In the genomic region with DNA sequence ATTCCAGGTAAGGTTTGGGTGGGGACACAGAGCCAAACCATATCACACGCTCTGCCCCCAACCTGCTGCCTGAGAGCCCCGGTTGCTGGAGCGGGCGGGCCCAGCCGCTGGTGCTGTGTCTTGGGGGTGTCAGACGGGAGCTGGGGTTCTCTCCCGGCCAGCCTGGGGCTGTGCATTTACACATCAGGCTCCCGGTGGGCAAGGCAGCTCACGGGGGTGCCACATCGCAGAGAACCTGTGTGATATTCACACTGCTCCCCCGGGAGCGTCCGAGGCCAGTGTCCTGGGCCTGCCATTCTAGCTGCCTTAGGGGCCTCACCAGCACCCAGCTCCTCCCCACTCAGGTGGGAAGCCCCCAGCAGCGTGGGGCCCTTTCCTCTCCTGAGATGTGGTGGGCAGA, we compare ENCODE assay signal across 41 cellular contexts. TPM values are rescaled to one million over a fixed set of nuclear protein-coding genes. Genes with fewer than 3 reads are reported as not detected.
"Had no signal": no experiment of that assay in that cellular context is flagged by ENCODE, and none has a peak within 500 bp of the region (broad histone marks: within the 10 kb centered on the region; RNA-seq: fewer than 3 reads in every experiment).

No MANE protein-coding gene starts in this region.

- H3K4me1 ChIP-seq: adrenal gland, ascending aorta, body of pancreas, breast epithelium had no signal

- DNase-seq: activated effector memory CD4-positive, alpha-beta T cell treated with anti-CD3 and anti-CD28 coated beads, Interleukin-2, amount 50 U/mL, for 16 hours; activated effector memory CD4-positive, alpha-beta T cell treated with Interleukin-2 at 50 U/mL for 16 hours; activated gamma-delta T cell; activated gamma-delta T cell treated with Interleukin-2 at 50 U/mL for 16 hours; activated naive CD4-positive, alpha-beta T cell; activated naive CD4-positive, alpha-beta T cell treated with anti-CD3 and anti-CD28 coated beads for 36 hours; activated naive CD4-positive, alpha-beta T cell treated with anti-CD3 and anti-CD28 coated beads, Interleukin-2, amount 10 ng/mL, durations not matched to agents 7 days and 5 days; activated naive CD4-positive, alpha-beta T cell treated with anti-CD3 and anti-CD28 coated beads, Interleukin-2, amount 50 U/mL, for 16 hours; activated naive CD4-positive, alpha-beta T cell treated with Interleukin-2 at 50 U/mL for 16 hours; activated naive CD8-positive, alpha-beta T cell treated with anti-CD3 and anti-CD28 coated beads for 36 hours; activated naive CD8-positive, alpha-beta T cell treated with anti-CD3 and anti-CD28 coated beads, Interleukin-2, amount 10 ng/mL, durations not matched to agents 7 days and 5 days; activated naive CD8-positive, alpha-beta T cell treated with anti-CD3 and anti-CD28 coated beads, Interleukin-2, amount 50 U/mL, for 24 hours; activated T-cell treated with anti-CD3 and anti-CD28 coated beads, Interleukin-2, amount 50 U/mL, for 1 hour; activated T-cell treated with anti-CD3 and anti-CD28 coated beads, Interleukin-2, amount 50 U/mL, for 24 hours; activated T-cell treated with anti-CD3 and anti-CD28 coated beads, Interleukin-2, amount 50 U/mL, for 4 hours; activated T-cell treated with anti-CD3 and anti-CD28 coated beads, Interleukin-2, amount 50 U/mL, for 48 hours; activated T-cell treated with anti-CD3 and anti-CD28 coated beads, Interleukin-2, amount 50 U/mL, for 72 hours; adrenal gland; amniotic stem cell; amygdala; anterior cingulate cortex; aorta; body of pancreas; brain microvascular endothelial cell; caudate nucleus; central memory CD4-positive, alpha-beta T cell; cerebellar nuclear complex had no signal

- H3K4me1 Mint-ChIP-seq: activated naive CD4-positive, alpha-beta T cell treated with anti-CD3 and anti-CD28 coated beads, Interleukin-2, amount 10 ng/mL, durations not matched to agents 7 days and 5 days; activated naive CD4-positive, alpha-beta T cell treated with anti-CD3 and anti-CD28 coated beads, Interleukin-2, amount 50 U/mL, for 24 hours; activated naive CD8-positive, alpha-beta T cell treated with anti-CD3 and anti-CD28 coated beads for 36 hours; activated naive CD8-positive, alpha-beta T cell treated with anti-CD3 and anti-CD28 coated beads, Interleukin-2, amount 10 ng/mL, durations not matched to agents 7 days and 5 days; activated naive CD8-positive, alpha-beta T cell treated with anti-CD3 and anti-CD28 coated beads, Interleukin-2, amount 50 U/mL, for 24 hours; activated T-helper 17 cell treated with anti-CD3 and anti-CD28 coated beads, Interleukin-2, amount 50 U/mL, for 72 hours; central memory CD8-positive, alpha-beta T cell had no signal

- ATAC-seq: activated naive CD4-positive, alpha-beta T cell treated with anti-CD3 and anti-CD28 coated beads, Interleukin-2, amount 50 U/mL, for 72 hours; activated naive CD8-positive, alpha-beta T cell treated with anti-CD3 and anti-CD28 coated beads, Interleukin-2, amount 50 U/mL, for 24 hours; activated T-cell treated with anti-CD3 and anti-CD28 coated beads, Interleukin-2, amount 50 U/mL, for 4 hours; activated T-cell treated with anti-CD3 and anti-CD28 coated beads, Interleukin-2, amount 50 U/mL, for 72 hours; activated T-helper 17 cell treated with anti-CD3 and anti-CD28 coated beads, Interleukin-2, amount 50 U/mL, for 72 hours; body of pancreas had no signal

- H3K9me3 Mint-ChIP-seq: activated naive CD4-positive, alpha-beta T cell treated with anti-CD3 and anti-CD28 coated beads for 36 hours; activated naive CD4-positive, alpha-beta T cell treated with anti-CD3 and anti-CD28 coated beads, Interleukin-2, amount 10 ng/mL, durations not matched to agents 7 days and 5 days; activated naive CD4-positive, alpha-beta T cell treated with anti-CD3 and anti-CD28 coated beads, Interleukin-2, amount 50 U/mL, for 24 hours; activated naive CD4-positive, alpha-beta T cell treated with anti-CD3 and anti-CD28 coated beads, Interleukin-2, amount 50 U/mL, for 72 hours; activated naive CD8-positive, alpha-beta T cell treated with anti-CD3 and anti-CD28 coated beads for 36 hours; activated naive CD8-positive, alpha-beta T cell treated with anti-CD3 and anti-CD28 coated beads, Interleukin-2, amount 10 ng/mL, durations not matched to agents 7 days and 5 days; activated naive CD8-positive, alpha-beta T cell treated with anti-CD3 and anti-CD28 coated beads, Interleukin-2, amount 50 U/mL, for 24 hours; activated T-cell treated with anti-CD3 and anti-CD28 coated beads, Interleukin-2, amount 50 U/mL, for 24 hours; activated T-cell treated with anti-CD3 and anti-CD28 coated beads, Interleukin-2, amount 50 U/mL, for 4 hours; activated T-cell treated with anti-CD3 and anti-CD28 coated beads, Interleukin-2, amount 50 U/mL, for 72 hours; activated T-helper 1 cell treated with anti-CD3 and anti-CD28 coated beads, Interleukin-12 subunit alpha, Interleukin-12 subunit beta, Interleukin-2, Interleukin-4 antibody, amounts not matched to agents 30 ng/mL and 10 ng/mL and 1 ng/mL, durations not matched to agents 14 hours and 24 hours and 36 hours; activated T-helper 17 cell treated with anti-CD3 and anti-CD28 coated beads, Interleukin-2, amount 50 U/mL, for 72 hours; activated T-helper 2 cell treated with anti-CD3 and anti-CD28 coated beads, Interferon-gamma antibody, Interleukin-2, Interleukin-4, amounts not matched to agents 10 μg/mL and 5 μg/mL and 100 μg/mL, durations not matched to agents 14 hours and 24 hours and 36 hours; central memory CD8-positive, alpha-beta T cell had no signal

- H3K27me3 Mint-ChIP-seq: activated naive CD8-positive, alpha-beta T cell; activated T-helper 17 cell treated with anti-CD3 and anti-CD28 coated beads, Interleukin-2, amount 50 U/mL, for 72 hours had no signal

- H3K36me3 ChIP-seq: adrenal gland, ascending aorta, brain microvascular endothelial cell, breast epithelium, cardiac muscle cell had no signal

- H3K27ac Mint-ChIP-seq: activated naive CD4-positive, alpha-beta T cell treated with anti-CD3 and anti-CD28 coated beads for 36 hours; activated naive CD4-positive, alpha-beta T cell treated with anti-CD3 and anti-CD28 coated beads, Interleukin-2, amount 10 ng/mL, durations not matched to agents 7 days and 5 days; activated naive CD4-positive, alpha-beta T cell treated with anti-CD3 and anti-CD28 coated beads, Interleukin-2, amount 50 U/mL, for 24 hours; activated naive CD4-positive, alpha-beta T cell treated with anti-CD3 and anti-CD28 coated beads, Interleukin-2, amount 50 U/mL, for 72 hours; activated naive CD8-positive, alpha-beta T cell; activated naive CD8-positive, alpha-beta T cell treated with anti-CD3 and anti-CD28 coated beads for 36 hours; activated naive CD8-positive, alpha-beta T cell treated with anti-CD3 and anti-CD28 coated beads, Interleukin-2, amount 10 ng/mL, durations not matched to agents 7 days and 5 days; activated naive CD8-positive, alpha-beta T cell treated with anti-CD3 and anti-CD28 coated beads, Interleukin-2, amount 50 U/mL, for 24 hours; activated T-cell treated with anti-CD3 and anti-CD28 coated beads, Interleukin-2, amount 50 U/mL, for 24 hours; activated T-cell treated with anti-CD3 and anti-CD28 coated beads, Interleukin-2, amount 50 U/mL, for 72 hours; activated T-helper 1 cell treated with anti-CD3 and anti-CD28 coated beads, Interleukin-12 subunit alpha, Interleukin-12 subunit beta, Interleukin-2, Interleukin-4 antibody, amounts not matched to agents 30 ng/mL and 10 ng/mL and 1 ng/mL, durations not matched to agents 14 hours and 24 hours and 36 hours; activated T-helper 17 cell treated with anti-CD3 and anti-CD28 coated beads, Interleukin-2, amount 50 U/mL, for 72 hours; activated T-helper 2 cell treated with anti-CD3 and anti-CD28 coated beads, Interferon-gamma antibody, Interleukin-2, Interleukin-4, amounts not matched to agents 10 μg/mL and 5 μg/mL and 100 μg/mL, durations not matched to agents 14 hours and 24 hours and 36 hours had no signal

- H3K36me3 Mint-ChIP-seq: activated naive CD4-positive, alpha-beta T cell treated with anti-CD3 and anti-CD28 coated beads, Interleukin-2, amount 10 ng/mL, durations not matched to agents 7 days and 5 days; activated naive CD4-positive, alpha-beta T cell treated with anti-CD3 and anti-CD28 coated beads, Interleukin-2, amount 50 U/mL, for 24 hours; activated naive CD4-positive, alpha-beta T cell treated with anti-CD3 and anti-CD28 coated beads, Interleukin-2, amount 50 U/mL, for 72 hours; activated naive CD8-positive, alpha-beta T cell; activated naive CD8-positive, alpha-beta T cell treated with anti-CD3 and anti-CD28 coated beads for 36 hours; activated naive CD8-positive, alpha-beta T cell treated with anti-CD3 and anti-CD28 coated beads, Interleukin-2, amount 10 ng/mL, durations not matched to agents 7 days and 5 days; brain had no signal

- H3K27me3 ChIP-seq: ascending aorta, body of pancreas, brain microvascular endothelial cell had no signal

- H3K4me3 ChIP-seq: adrenal gland, ascending aorta, body of pancreas, breast epithelium, cardiac muscle cell had no signal

- H3K4me3 Mint-ChIP-seq: activated naive CD4-positive, alpha-beta T cell treated with anti-CD3 and anti-CD28 coated beads for 36 hours; activated naive CD4-positive, alpha-beta T cell treated with anti-CD3 and anti-CD28 coated beads, Interleukin-2, amount 10 ng/mL, durations not matched to agents 7 days and 5 days; activated naive CD4-positive, alpha-beta T cell treated with anti-CD3 and anti-CD28 coated beads, Interleukin-2, amount 50 U/mL, for 24 hours; activated naive CD8-positive, alpha-beta T cell; activated naive CD8-positive, alpha-beta T cell treated with anti-CD3 and anti-CD28 coated beads for 36 hours; activated naive CD8-positive, alpha-beta T cell treated with anti-CD3 and anti-CD28 coated beads, Interleukin-2, amount 10 ng/mL, durations not matched to agents 7 days and 5 days; activated naive CD8-positive, alpha-beta T cell treated with anti-CD3 and anti-CD28 coated beads, Interleukin-2, amount 50 U/mL, for 24 hours; activated T-cell treated with anti-CD3 and anti-CD28 coated beads, Interleukin-2, amount 50 U/mL, for 24 hours; activated T-cell treated with anti-CD3 and anti-CD28 coated beads, Interleukin-2, amount 50 U/mL, for 4 hours; activated T-cell treated with anti-CD3 and anti-CD28 coated beads, Interleukin-2, amount 50 U/mL, for 72 hours; activated T-helper 1 cell treated with anti-CD3 and anti-CD28 coated beads, Interleukin-12 subunit alpha, Interleukin-12 subunit beta, Interleukin-2, Interleukin-4 antibody, amounts not matched to agents 30 ng/mL and 10 ng/mL and 1 ng/mL, durations not matched to agents 14 hours and 24 hours and 36 hours; activated T-helper 17 cell treated with anti-CD3 and anti-CD28 coated beads, Interleukin-2, amount 50 U/mL, for 72 hours; central memory CD8-positive, alpha-beta T cell had no signal

- H3K9me3 ChIP-seq: adrenal gland, ascending aorta, body of pancreas, breast epithelium had no signal

- H3K27ac ChIP-seq: adrenal gland, ascending aorta, body of pancreas, brain microvascular endothelial cell, breast epithelium, cardiac muscle cell had no signal

RNA-seq across cellular contexts. Expression of gene ADGRA1, which starts 35.6 kb away (rescaled TPM):
- total RNA-seq: activated naive CD4-positive, alpha-beta T cell treated with anti-CD3 and anti-CD28 coated beads for 36 hours; activated naive CD4-positive, alpha-beta T cell treated with anti-CD3 and anti-CD28 coated beads, Interleukin-2, amount 50 U/mL, for 72 hours; activated naive CD8-positive, alpha-beta T cell treated with anti-CD3 and anti-CD28 coated beads for 36 hours; activated naive CD8-positive, alpha-beta T cell treated with anti-CD3 and anti-CD28 coated beads, Interleukin-2, amount 10 ng/mL, durations not matched to agents 7 days and 5 days; activated T-cell treated with anti-CD3 and anti-CD28 coated beads, Interleukin-2, amount 50 U/mL, for 4 hours; activated T-cell treated with anti-CD3 and anti-CD28 coated beads, Interleukin-2, amount 50 U/mL, for 72 hours; activated T-helper 1 cell treated with anti-CD3 and anti-CD28 coated beads, Interleukin-12 subunit alpha, Interleukin-12 subunit beta, Interleukin-2, Interleukin-4 antibody, amounts not matched to agents 30 ng/mL and 10 ng/mL and 1 ng/mL, durations not matched to agents 14 hours and 24 hours and 36 hours; activated T-helper 17 cell treated with anti-CD3 and anti-CD28 coated beads, Interleukin-2, amount 50 U/mL, for 72 hours; activated T-helper 2 cell treated with anti-CD3 and anti-CD28 coated beads, Interferon-gamma antibody, Interleukin-2, Interleukin-4, amounts not matched to agents 10 μg/mL and 5 μg/mL and 100 μg/mL, durations not matched to agents 14 hours and 24 hours and 36 hours; aorta; ascending aorta; astrocyte; bronchial epithelial cell; chondrocyte had no signal
